8 cellular contexts compared by ENCODE assay signal in genomic region chr15:83067638-83067962, GRCh38. TPM values are rescaled to one million over a fixed set of nuclear protein-coding genes. Genes with fewer than 3 reads are reported as not detected.
DNase-seq lines count a peak whose midpoint lies in the region; FAIRE-seq and TF ChIP-seq lines count a peak whose summit lies in the region.

No MANE protein-coding gene starts in this region.

- 63% methylated on average over 12 of the region's 12 CpGs for whole genome bisulfite sequencing in liver
- whole genome bisulfite sequencing in testis, 2 donors, result 14 to 33% methylated on average over 10 to 12 of the region's 12 CpGs

- peak overlapping the region; percentile 93 for H3K4me2 ChIP-seq in astrocyte (ENCODE audit: low read length)

- H3K4me1 ChIP-seq in astrocyte (ENCODE audit: insufficient read depth, low read length), result peaks cover 10% of the 10 kb centered on the region
- peaks cover 4 to 30% (median 19%) of the 10 kb centered on the region in 4 donors for H3K4me1 ChIP-seq in liver (ENCODE audit: control insufficient read depth in 4 of 4, insufficient read depth in 4 of 4, low read length in 3 of 4)
- peaks cover 16% of the 10 kb centered on the region for H3K4me1 ChIP-seq in testis

- peaks cover 38% of the 10 kb centered on the region for H4K20me1 ChIP-seq in astrocyte (ENCODE audit: insufficient read depth, low read length)

- H3K27ac ChIP-seq in astrocyte (ENCODE audit: low read depth, low read length) (peak overlapping the region; percentile 92), liver (ENCODE audit: low read depth in 1 of 2, low read length in 2 of 2) (peak overlapping the region; percentile 46 to 96), testis (peak overlapping the region; percentile 92 to 94)

- H3K9ac ChIP-seq in astrocyte (ENCODE audit: low read length) (peak overlapping the region; percentile 92), liver (ENCODE audit: low read depth in 1 of 2, low read length in 2 of 2) (no peak overlapping the region)

- intact Hi-C loops in activated CD4-positive, alpha-beta T cell treated with anti-CD3 and anti-CD28 coated beads, Interleukin-2, amount 10 ng/mL, durations not matched to agents 24 days and 14 days (cut with micrococcal nuclease), result loop anchor here (2.0 to 5.0 kb wide), 5 partner anchors 40 to 530 kb away; partner anchors contain the start of genes C15orf40 and TM6SF1
- intact Hi-C loops in testis (cut with DNase I; ENCODE audit: low total_unique reads), result no loop called here

- no peak for TF ChIP-seq CTCF in astrocyte (IDR thresholded peaks at IDR 0.05; ENCODE audit: insufficient read depth, low read depth, low read length)
- no peak for TF ChIP-seq CTCF in liver (IDR thresholded peaks at IDR 0.05; ENCODE audit: low read depth, low read length, missing input control)
- TF ChIP-seq CTCF in testis (IDR thresholded peaks at IDR 0.05), result no peak

- H3K27me3 Mint-ChIP-seq in activated CD4-positive, alpha-beta T cell treated with anti-CD3 and anti-CD28 coated beads, Interleukin-2, amount 10 ng/mL, durations not matched to agents 24 days and 14 days, result peaks cover 4% of the 10 kb centered on the region
- H3K27me3 Mint-ChIP-seq in astrocyte (ENCODE audit: low read depth, unreplicated experiment), result no peaks in the 10 kb centered on the region

- TF ChIP-seq RAD21 in liver (IDR thresholded peaks at IDR 0.05), result no peak

- FAIRE-seq in astrocyte (lab: Jason Lieb, UNC), result no peak

- H3K27ac Mint-ChIP-seq in activated CD4-positive, alpha-beta T cell treated with anti-CD3 and anti-CD28 coated beads, Interleukin-2, amount 10 ng/mL, durations not matched to agents 24 days and 14 days, result peak overlapping the region; percentile 73
- no peak overlapping the region for H3K27ac Mint-ChIP-seq in astrocyte (ENCODE audit: unreplicated experiment)

- peaks cover 44% of the 10 kb centered on the region for H3K79me2 ChIP-seq in astrocyte (ENCODE audit: insufficient read depth, low read length)

- H3K36me3 ChIP-seq in astrocyte (ENCODE audit: insufficient read depth, low read length) (no peaks in the 10 kb centered on the region), liver (ENCODE audit: control insufficient read depth in 4 of 4, insufficient read depth in 3 of 4, low read depth in 1 of 4, low read length in 3 of 4) (no peaks in the 10 kb centered on the region), testis (ENCODE audit: low read depth, missing control alignments) (no peaks in the 10 kb centered on the region)

- H3K9me3 ChIP-seq in astrocyte (ENCODE audit: insufficient read depth, low read depth, low read length), result no peaks in the 10 kb centered on the region
- no peaks in the 10 kb centered on the region for H3K9me3 ChIP-seq in liver (ENCODE audit: control insufficient read depth in 4 of 4, low read length in 3 of 4)
- H3K9me3 ChIP-seq in testis, result no peaks in the 10 kb centered on the region

- no peak for DNase-seq in activated CD4-positive, alpha-beta T cell treated with anti-CD3 and anti-CD28 coated beads, Interleukin-2, amount 10 ng/mL, durations not matched to agents 24 days and 14 days
- no peak for DNase-seq in activated CD4-positive, alpha-beta T cell treated with anti-CD3 and anti-CD28 coated beads, Interleukin-2, amount 50 U/mL, for 48 hours
- DNase-seq in astrocyte (ENCODE audit: low read depth) (no peak), testis (no peak), germinal center (ENCODE audit: low spot score) (no peak), cerebellum (ENCODE audit: low spot score) (no peak), AG20443 (ENCODE audit: low spot score) (no peak)

- H2AFZ ChIP-seq in astrocyte (ENCODE audit: low read depth, low read length), result peak overlapping the region; percentile 83

- H3K4me3 Mint-ChIP-seq in activated CD4-positive, alpha-beta T cell treated with anti-CD3 and anti-CD28 coated beads, Interleukin-2, amount 10 ng/mL, durations not matched to agents 24 days and 14 days, result peak overlapping the region; percentile 54
- peak overlapping the region; percentile 70 for H3K4me3 Mint-ChIP-seq in astrocyte (ENCODE audit: unreplicated experiment)

- H3K27me3 ChIP-seq in astrocyte (ENCODE audit: insufficient read depth, low read length) (no peaks in the 10 kb centered on the region), liver (ENCODE audit: control insufficient read depth in 4 of 4, insufficient read depth in 4 of 4, low read length in 3 of 4) (no peaks in the 10 kb centered on the region), testis (no peaks in the 10 kb centered on the region)

- no peak for TF ChIP-seq POLR2A in testis (IDR thresholded peaks at IDR 0.05)

- peaks cover 16% of the 10 kb centered on the region for H3K36me3 Mint-ChIP-seq in activated CD4-positive, alpha-beta T cell treated with anti-CD3 and anti-CD28 coated beads, Interleukin-2, amount 10 ng/mL, durations not matched to agents 24 days and 14 days (ENCODE audit: low read depth)
- H3K36me3 Mint-ChIP-seq in astrocyte (ENCODE audit: low read depth, unreplicated experiment), result peaks cover 2% of the 10 kb centered on the region

- peaks cover 11% of the 10 kb centered on the region for H3K9me3 Mint-ChIP-seq in activated CD4-positive, alpha-beta T cell treated with anti-CD3 and anti-CD28 coated beads, Interleukin-2, amount 10 ng/mL, durations not matched to agents 24 days and 14 days
- H3K9me3 Mint-ChIP-seq in astrocyte (ENCODE audit: unreplicated experiment), result no peaks in the 10 kb centered on the region

- peaks cover 24% of the 10 kb centered on the region for H3K4me1 Mint-ChIP-seq in activated CD4-positive, alpha-beta T cell treated with anti-CD3 and anti-CD28 coated beads, Interleukin-2, amount 10 ng/mL, durations not matched to agents 24 days and 14 days
- H3K4me1 Mint-ChIP-seq in astrocyte (ENCODE audit: low read depth, unreplicated experiment), result peaks cover 4% of the 10 kb centered on the region

- H3K4me3 ChIP-seq in astrocyte (ENCODE audit: insufficient read depth, low read depth, low read length), result peak overlapping the region; percentile 99
- H3K4me3 ChIP-seq in liver (ENCODE audit: low read depth in 1 of 3, low read length in 3 of 3), result peak overlapping the region in 2 of 3 donors; percentile 94 to 100
- H3K4me3 ChIP-seq in testis, result peak overlapping the region; percentile 95 to 97

TF ChIP-seq in liver, 16 proteins besides CTCF, POLR2A, EP300 and RAD21 (continues in another document):
- TF ChIP-seq, protein P1, sequence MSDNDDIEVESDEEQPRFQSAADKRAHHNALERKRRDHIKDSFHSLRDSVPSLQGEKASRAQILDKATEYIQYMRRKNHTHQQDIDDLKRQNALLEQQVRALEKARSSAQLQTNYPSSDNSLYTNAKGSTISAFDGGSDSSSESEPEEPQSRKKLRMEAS (IDR thresholded peaks at IDR 0.05), result no peak
- TF ChIP-seq FOXA1 (IDR thresholded peaks at IDR 0.05) (no peak), JUND (IDR thresholded peaks at IDR 0.05) (no peak), REST (IDR thresholded peaks at IDR 0.05) (no peak), HNF4A (conservative IDR thresholded peaks at IDR 0.05) (no peak), YY1 (IDR thresholded peaks at IDR 0.05) (no peak), FOXA2 (IDR thresholded peaks at IDR 0.05) (no peak), GABPA (IDR thresholded peaks at IDR 0.05 in 1 of 2, conservative IDR thresholded peaks at IDR 0.05 in 1 of 2) (no peak), NR2F2 (IDR thresholded peaks at IDR 0.05) (no peak), TAF1 (conservative IDR thresholded peaks at IDR 0.05) (no peak), EGR1 (IDR thresholded peaks at IDR 0.05; ENCODE audit: low read depth in 2 of 2) (no peak)

RNA-seq across cellular contexts. Expression of gene BTBD1, which starts 0.5 kb away (rescaled TPM):
- 61.7 and 62.7 TPM in 2 replicates for total RNA-seq in activated CD4-positive, alpha-beta T cell treated with anti-CD3 and anti-CD28 coated beads, Interleukin-2, amount 10 ng/mL, durations not matched to agents 24 days and 14 days
- total RNA-seq in astrocyte, result 60.3 and 61.1 TPM in 2 replicates
- total RNA-seq in liver, result 10 to 100 TPM; 37.8 to 43.9 TPM
- polyA plus RNA-seq in liver, result 10 to 100 TPM in 1 of 2 donors, 1 to 10 TPM in 1; 8.6 to 17.3 TPM
- total RNA-seq in testis, result 100 to 1,000 TPM in 1 of 2 donors, 10 to 100 TPM in 1; 94.6 to 104 TPM
- 118 TPM for polyA plus RNA-seq in testis (ENCODE audit: insufficient read depth, low read depth, low replicate concordance)
- 70.5 TPM for total RNA-seq in cerebellum

RNA-seq across cellular contexts. Expression of gene TM6SF1, which starts 39.8 kb away (rescaled TPM):
- total RNA-seq in activated CD4-positive, alpha-beta T cell treated with anti-CD3 and anti-CD28 coated beads, Interleukin-2, amount 10 ng/mL, durations not matched to agents 24 days and 14 days, result 3.6 and 4.0 TPM in 2 replicates
- total RNA-seq in astrocyte (1.0 and 2.1 TPM in 2 replicates), liver (1 to 10 TPM; 1.6 to 2.1 TPM), testis (1 to 10 TPM; 3.0 to 5.0 TPM), cerebellum (1.8 TPM)
- polyA plus RNA-seq in liver (under 1 TPM; 0.65 to 0.94 TPM), testis (ENCODE audit: insufficient read depth, low read depth, low replicate concordance) (9.7 TPM)

RNA-seq across cellular contexts. Expression of gene C15orf40, which starts 56.2 kb away (rescaled TPM):
- total RNA-seq in activated CD4-positive, alpha-beta T cell treated with anti-CD3 and anti-CD28 coated beads, Interleukin-2, amount 10 ng/mL, durations not matched to agents 24 days and 14 days, result 23.6 and 30.8 TPM in 2 replicates
- total RNA-seq in astrocyte (15.3 and 18.1 TPM in 2 replicates), liver (10 to 100 TPM in 1 of 2 donors, 1 to 10 TPM in 1; 9.0 to 13.6 TPM), testis (10 to 100 TPM; 22.8 to 24.7 TPM), cerebellum (21.5 TPM)
- polyA plus RNA-seq in liver (10 to 100 TPM in 1 of 2 donors, 1 to 10 TPM in 1; 7.3 to 25.2 TPM), testis (ENCODE audit: insufficient read depth, low read depth, low replicate concordance) (55.2 TPM)
